In the genomic region with DNA sequence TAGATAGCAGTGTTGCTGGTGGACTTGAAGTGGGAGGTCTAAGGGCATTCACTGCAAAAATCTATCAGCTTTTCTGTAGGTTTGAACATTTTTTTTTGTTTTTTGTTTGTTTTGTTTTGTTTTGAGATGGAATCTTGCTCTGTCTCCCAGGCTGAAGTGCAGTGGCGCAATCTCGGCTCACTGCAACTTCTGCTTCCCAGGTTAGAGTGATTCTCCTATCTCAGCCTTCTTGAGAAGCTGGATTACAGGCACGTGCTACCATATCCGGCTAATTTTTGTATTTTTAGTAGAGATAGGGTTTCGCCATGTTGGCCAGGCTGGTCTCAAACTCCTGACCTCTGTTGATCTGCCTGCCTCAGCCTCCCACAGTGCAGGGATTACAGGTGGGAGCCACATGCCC, we compare ENCODE assay signal across 8 cellular contexts. TPM values are rescaled to one million over a fixed set of nuclear protein-coding genes. Genes with fewer than 3 reads are reported as not detected.
DNase-seq lines count a peak whose midpoint lies in the region; ATAC-seq, FAIRE-seq and TF ChIP-seq lines count a peak whose summit lies in the region.
"Not testable (repeated sequence)": the region's sequence is repeated elsewhere in the genome, so short reads cannot be mapped to it uniquely, and the experiment has no call there.
"Had no signal": no experiment of that assay in that cellular context is flagged by ENCODE, and none has a peak within 500 bp of the region (broad histone marks: within the 10 kb centered on the region; RNA-seq: fewer than 3 reads in every experiment).

No MANE protein-coding gene starts in this region.

- not testable (repeated sequence) for H3K27me3 ChIP-seq in BLaER1
- H3K27me3 ChIP-seq in HepG2 (ENCODE audit: control insufficient read depth in 1 of 2, insufficient read depth in 2 of 2, low read length in 2 of 2): peaks cover 0 to 11% of the 10 kb centered on the region in 2 experiments; a peak in 1 of 5 replicates

- whole genome bisulfite sequencing in HepG2 (ENCODE audit: low lambda C conversion rate): 18% methylated on average over 5 of the region's 5 CpGs

- not testable (repeated sequence) for BruUV-seq in HepG2 (replicated peaks; lab: Mats Ljungman, UMichigan)

- TF ChIP-seq EP300 in HepG2 (IDR thresholded peaks at IDR 0.05; ENCODE audit: low read depth in 2 of 2, low read length in 2 of 2); HepG2 (CRISPR knock-in tag; IDR thresholded peaks at IDR 0.05; ENCODE audit: borderline replicate concordance): not testable (repeated sequence)

- DNase-seq in KBM-7: peak; percentile 17
- DNase-seq in OCI-M1 (lab: John Stamatoyannopoulos, UW): peak; percentile 5
- peak; percentile 20 for DNase-seq in activated CD8-positive, alpha-beta memory T cell treated with anti-CD3 and anti-CD28 coated beads, Interleukin-2, amount 50 U/mL, for 48 hours
- not testable (repeated sequence) for DNase-seq in HepG2 (ENCODE audit: low spot score)
- peak; percentile 35 for DNase-seq in posterior vena cava (ENCODE audit: low spot score)

- peak overlapping the region; percentile 84 for H3K27ac ChIP-seq in BLaER1
- not testable (repeated sequence) for H3K27ac ChIP-seq in HepG2 (ENCODE audit: extremely low read length, insufficient read depth, low read length)

- POLR2A ChIA-PET in HepG2 (lab: Yijun Ruan, JAX): not testable (repeated sequence)

- FAIRE-seq in HepG2 (lab: Jason Lieb, UNC): not testable (repeated sequence)

- H3K9me3 ChIP-seq in BLaER1; HepG2 (ENCODE audit: low read length): not testable (repeated sequence)

- not testable (repeated sequence) for TF ChIP-seq RAD21 in HepG2 (CRISPR knock-in tag; IDR thresholded peaks at IDR 0.05)

- not testable (repeated sequence) for H4K20me1 ChIP-seq in BLaER1; HepG2 (ENCODE audit: insufficient read depth, low read length)

- not testable (repeated sequence) for TF ChIP-seq CTCF in HepG2 (CRISPR knock-in tag; IDR thresholded peaks at IDR 0.05)

- in situ Hi-C loops in KBM-7 (cut with MboI; ENCODE audit: low pct_unique_long_range_greater_than_20kb, low sequenced_read_pairs): loop anchor here (25.0 kb wide), 1 partner anchor 347 kb away; a partner anchor contains a TSS
- in situ Hi-C loops in HepG2 (cut with HindIII; ENCODE audit: extremely low pct_ligation_motif_present, low pct_unique_long_range_greater_than_20kb): not testable (repeated sequence)

- H3K9ac ChIP-seq in BLaER1; HepG2 (ENCODE audit: insufficient read depth, low read depth, low read length): not testable (repeated sequence)

- peaks cover 35% of the 10 kb centered on the region for H3K4me1 ChIP-seq in BLaER1
- not testable (repeated sequence) for H3K4me1 ChIP-seq in HepG2 (ENCODE audit: insufficient read depth, low read length)

- H3K4me3 ChIP-seq in BLaER1; HepG2 (replicated peaks in 1 of 3; ENCODE audit: insufficient read depth in 1 of 3, low read depth in 2 of 3, low read length in 3 of 3): not testable (repeated sequence)

- CTCF ChIA-PET in HepG2 (lab: Yijun Ruan, JAX; ENCODE audit: low intra/inter-chr PET ratio, low total read pairs): not testable (repeated sequence)

- peak overlapping the region; percentile 95 for H3K4me2 ChIP-seq in BLaER1
- H3K4me2 ChIP-seq in HepG2 (ENCODE audit: low read depth, low read length): not testable (repeated sequence)

- not testable (repeated sequence) for H3K36me3 ChIP-seq in BLaER1; HepG2 (replicated peaks in 1 of 2; ENCODE audit: control insufficient read depth in 1 of 2, insufficient read depth in 2 of 2, low read length in 2 of 2)

- intact Hi-C loops in HepG2 (cut with micrococcal nuclease; ENCODE audit: unreplicated experiment); posterior vena cava (cut with DNase I): not testable (repeated sequence)

- TF ChIP-seq POLR2A in HepG2 (IDR thresholded peaks at IDR 0.05; ENCODE audit: insufficient read depth in 1 of 2, low read depth in 2 of 2, low read length in 2 of 2): not testable (repeated sequence)

- ATAC-seq in HepG2: not testable (repeated sequence)

- H2AFZ ChIP-seq in HepG2 (ENCODE audit: low read length): not testable (repeated sequence)

- H3K79me2 ChIP-seq in HepG2 (ENCODE audit: insufficient read depth, low read length): not testable (repeated sequence)

TF ChIP-seq in HepG2, 621 proteins besides CTCF, POLR2A, EP300 and RAD21:
- TF ChIP-seq CEBPB (IDR thresholded peaks at IDR 0.05; ENCODE audit: borderline replicate concordance, low read depth, low read length): peak; percentile 12; the same call in 1 of the 2 replicates

RNA-seq across cellular contexts. Expression of a gene that starts 44.3 kb away (rescaled TPM):
- 0.28 and 0.29 TPM in 2 replicates for total RNA-seq in HepG2 (2016; rRNA removed; fragmentation: Illumina TruSeq; extraction: Trizol)
- total RNA-seq in HepG2 (2016; cell fraction: cytosol; rRNA removed; fragmentation: Illumina TruSeq; extraction: Trizol; ENCODE audit: low read depth): 0.09 TPM in 1 of 2 replicates, not detected in the other
- 0.12 and 0.22 TPM in 2 replicates for total RNA-seq in HepG2 (2016; cell fraction: insoluble cytoplasmic fraction; rRNA removed; fragmentation: Illumina TruSeq; extraction: Trizol)
- not detected in 2 replicates for total RNA-seq in HepG2 (2016; cell fraction: membrane; rRNA removed; fragmentation: Illumina TruSeq; extraction: Trizol)
- 0.28 TPM in 1 of 2 replicates, not detected in the other for total RNA-seq in HepG2 (2016; cell fraction: nucleus; rRNA removed; fragmentation: Illumina TruSeq; extraction: Trizol)
- polyA plus RNA-seq in HepG2 (2011; rRNA removed): 1.1 and 2.4 TPM in 2 replicates
- 0.71 and 1.2 TPM in 2 replicates for polyA plus RNA-seq in HepG2 (2011; cell fraction: cytosol; rRNA removed)
- 3.8 and 5.7 TPM in 2 replicates for polyA plus RNA-seq in HepG2 (2011; cell fraction: nucleus; rRNA removed)
- polyA plus RNA-seq in HepG2 (2012): 0.44 and 1.2 TPM in 2 replicates
- polyA plus RNA-seq in HepG2 (2016; cell fraction: cytosol; fragmentation: Illumina TruSeq; extraction: Trizol; ENCODE audit: low read depth): not detected in 2 replicates
- 0.15 and 0.21 TPM in 2 replicates for polyA plus RNA-seq in HepG2 (2016; cell fraction: insoluble cytoplasmic fraction; fragmentation: Illumina TruSeq; extraction: Trizol; ENCODE audit: low read depth)
- polyA plus RNA-seq in HepG2 (2016; cell fraction: membrane; fragmentation: Illumina TruSeq; extraction: Trizol; ENCODE audit: low read depth): 0.08 TPM in 1 of 2 replicates, not detected in the other
- polyA plus RNA-seq in HepG2 (2016; cell fraction: nucleus; fragmentation: Illumina TruSeq; extraction: Trizol; ENCODE audit: insufficient read depth, low read depth): 0.31 and 0.44 TPM in 2 replicates
- 1.7 and 89.4 TPM in 2 replicates for polyA minus RNA-seq in HepG2 (2011; rRNA and poly(A)+ RNA removed; ENCODE audit: low replicate concordance)
- polyA minus RNA-seq in HepG2 (2011; cell fraction: cytosol; rRNA and poly(A)+ RNA removed): 0.70 and 1.2 TPM in 2 replicates
- polyA minus RNA-seq in HepG2 (2011; cell fraction: nucleus; rRNA and poly(A)+ RNA removed): 1.4 and 2.6 TPM in 2 replicates
- total RNA-seq in posterior vena cava: 1 to 10 TPM; 4.9 to 6.3 TPM
- total RNA-seq: HFFc6 had no signal
- polyA plus RNA-seq: AG04450 had no signal

RNA-seq across cellular contexts. Expression of a gene that starts 49.2 kb away (rescaled TPM):
- total RNA-seq in HepG2 (2016; rRNA removed; fragmentation: Illumina TruSeq; extraction: Trizol): 4.3 and 10.1 TPM in 2 replicates
- total RNA-seq in HepG2 (2016; cell fraction: cytosol; rRNA removed; fragmentation: Illumina TruSeq; extraction: Trizol; ENCODE audit: low read depth): 0.61 and 0.71 TPM in 2 replicates
- 4.3 and 10.1 TPM in 2 replicates for total RNA-seq in HepG2 (2016; cell fraction: insoluble cytoplasmic fraction; rRNA removed; fragmentation: Illumina TruSeq; extraction: Trizol)
- total RNA-seq in HepG2 (2016; cell fraction: membrane; rRNA removed; fragmentation: Illumina TruSeq; extraction: Trizol): 4.2 and 4.9 TPM in 2 replicates
- 9.4 and 9.7 TPM in 2 replicates for total RNA-seq in HepG2 (2016; cell fraction: nucleus; rRNA removed; fragmentation: Illumina TruSeq; extraction: Trizol)
- 2.3 and 2.7 TPM in 2 replicates for polyA plus RNA-seq in HepG2 (2011; rRNA removed)
- polyA plus RNA-seq in HepG2 (2011; cell fraction: cytosol; rRNA removed): 1.0 and 1.7 TPM in 2 replicates
- 2.3 and 3.8 TPM in 2 replicates for polyA plus RNA-seq in HepG2 (2011; cell fraction: nucleus; rRNA removed)
- 6.1 and 7.3 TPM in 2 replicates for polyA plus RNA-seq in HepG2 (2012)
- 0.64 and 0.70 TPM in 2 replicates for polyA plus RNA-seq in HepG2 (2016; cell fraction: cytosol; fragmentation: Illumina TruSeq; extraction: Trizol; ENCODE audit: low read depth)
- 9.2 and 9.5 TPM in 2 replicates for polyA plus RNA-seq in HepG2 (2016; cell fraction: insoluble cytoplasmic fraction; fragmentation: Illumina TruSeq; extraction: Trizol; ENCODE audit: low read depth)
- 2.2 and 2.3 TPM in 2 replicates for polyA plus RNA-seq in HepG2 (2016; cell fraction: membrane; fragmentation: Illumina TruSeq; extraction: Trizol; ENCODE audit: low read depth)
- polyA plus RNA-seq in HepG2 (2016; cell fraction: nucleus; fragmentation: Illumina TruSeq; extraction: Trizol; ENCODE audit: insufficient read depth, low read depth): 14.1 and 14.9 TPM in 2 replicates
- 1.9 and 4.8 TPM in 2 replicates for polyA minus RNA-seq in HepG2 (2011; rRNA and poly(A)+ RNA removed; ENCODE audit: low replicate concordance)
- polyA minus RNA-seq in HepG2 (2011; cell fraction: cytosol; rRNA and poly(A)+ RNA removed): 4.7 and 5.6 TPM in 2 replicates
- 9.7 and 10.8 TPM in 2 replicates for polyA minus RNA-seq in HepG2 (2011; cell fraction: nucleus; rRNA and poly(A)+ RNA removed)
- 10 to 100 TPM; 27.7 to 42.5 TPM for total RNA-seq in posterior vena cava
